In genomic region chr15:92906563-92907081, GRCh38 we compare ENCODE assay signal across 8 cellular contexts. TPM values are rescaled to one million over a fixed set of nuclear protein-coding genes. Genes with fewer than 3 reads are reported as not detected.
A peak's percentile ranks its signal among the peaks of the same experiment; 100 is the strongest.
DNase-seq lines count a peak whose midpoint lies in the region; ATAC-seq lines count a peak whose summit lies in the region.

No MANE protein-coding gene starts in this region.

- peaks cover 94% of the 10 kb centered on the region for H3K79me2 ChIP-seq in ACC112 (ENCODE audit: control insufficient read depth, insufficient read depth, low read length, unreplicated experiment)

- H3K27ac ChIP-seq in ACC112 (ENCODE audit: low read depth, low read length) (peak overlapping the region; percentile 98), right cardiac atrium (ENCODE audit: low read length) (peak overlapping the region; percentile 65)

- H3K4me1 Mint-ChIP-seq in activated T-cell treated with anti-CD3 and anti-CD28 coated beads, Interleukin-2, amount 50 U/mL, for 72 hours (ENCODE audit: low read depth) = peaks cover 77% of the 10 kb centered on the region

- H3K4me3 ChIP-seq in ACC112 (ENCODE audit: low read depth, low read length) (peak overlapping the region; percentile 78), right cardiac atrium (ENCODE audit: low read length) (no peak overlapping the region)

- H3K4me1 ChIP-seq in ACC112 (ENCODE audit: control insufficient read depth, insufficient read depth, low read length, unreplicated experiment) (peaks cover 54% of the 10 kb centered on the region), right cardiac atrium (ENCODE audit: control insufficient read depth, insufficient read depth, low read length) (peaks cover 14% of the 10 kb centered on the region)

- H3K36me3 Mint-ChIP-seq in activated T-cell treated with anti-CD3 and anti-CD28 coated beads, Interleukin-2, amount 50 U/mL, for 72 hours (ENCODE audit: insufficient read depth in 2 of 2) = peaks cover 21 to 48% of the 10 kb centered on the region in 2 donors

- H3K27me3 ChIP-seq in ACC112 (ENCODE audit: insufficient read depth, low read length) (no peaks in the 10 kb centered on the region), right cardiac atrium (ENCODE audit: control insufficient read depth, insufficient read depth) (no peaks in the 10 kb centered on the region)

- peak overlapping the region; percentile 92 to 99 for H3K4me3 Mint-ChIP-seq in activated T-cell treated with anti-CD3 and anti-CD28 coated beads, Interleukin-2, amount 50 U/mL, for 72 hours

- H2AFZ ChIP-seq in ACC112 (ENCODE audit: low read length, unreplicated experiment) = no peak overlapping the region

- peaks cover 8% of the 10 kb centered on the region for H3K36me3 ChIP-seq in ACC112 (ENCODE audit: insufficient read depth, low read length)

- in situ Hi-C loops in KBM-7 (cut with MboI; ENCODE audit: low pct_unique_long_range_greater_than_20kb, low sequenced_read_pairs) = no loop called here

- peak overlapping the region; percentile 97 for H3K27ac Mint-ChIP-seq in activated T-cell treated with anti-CD3 and anti-CD28 coated beads, Interleukin-2, amount 50 U/mL, for 72 hours

- no peaks in the 10 kb centered on the region for H3K9me3 ChIP-seq in right cardiac atrium (ENCODE audit: control insufficient read depth, low read length)

- peak; percentile 56 to 74 for DNase-seq in activated T-cell treated with anti-CD3 and anti-CD28 coated beads, Interleukin-2, amount 50 U/mL, for 72 hours
- DNase-seq in right cardiac atrium = no peak
- DNase-seq in stimulated activated naive CD8-positive, alpha-beta T cell treated with anti-CD3 and anti-CD28 coated beads, Interleukin-15, Interleukin-2, amounts not matched to agents 100 U/mL and 50 U/mL, for 24 hours = no peak
- DNase-seq in NCI-H1694 (lab: John Stamatoyannopoulos, UW) = no peak
- no peak for DNase-seq in KBM-7

- intact Hi-C loops in right cardiac atrium (cut with DNase I) = loop anchor here in 1 of 4 donors (5.0 kb wide), 1 partner anchor 94 kb away; no protein-coding TSS in a partner anchor

- ATAC-seq in GM18909 (IDR thresholded peaks at IDR 0.05; ENCODE audit: poor library complexity, unreplicated experiment) (peak; percentile 38), HG03521 (IDR thresholded peaks at IDR 0.05; ENCODE audit: unreplicated experiment) (peak; percentile 24), right cardiac atrium (no peak)
- ATAC-seq in activated T-cell treated with anti-CD3 and anti-CD28 coated beads, Interleukin-2, amount 50 U/mL, for 72 hours (replicated peaks in 1 of 2) = peak; percentile 68 to 72
- peak; percentile 65 for ATAC-seq in stimulated activated naive CD8-positive, alpha-beta T cell treated with anti-CD3 and anti-CD28 coated beads, Interleukin-15, Interleukin-2, amounts not matched to agents 100 U/mL and 50 U/mL, for 24 hours

- no peaks in the 10 kb centered on the region for H3K9me3 Mint-ChIP-seq in activated T-cell treated with anti-CD3 and anti-CD28 coated beads, Interleukin-2, amount 50 U/mL, for 72 hours

- 52% methylated on average over 1 of the region's 1 CpG for WGBS in right cardiac atrium

- H3K27me3 Mint-ChIP-seq in activated T-cell treated with anti-CD3 and anti-CD28 coated beads, Interleukin-2, amount 50 U/mL, for 72 hours (ENCODE audit: low read depth) = no peaks in the 10 kb centered on the region

RNA-seq across cellular contexts. Expression of gene CHD2, which starts 6.5 kb away (rescaled TPM):
- total RNA-seq in activated T-cell treated with anti-CD3 and anti-CD28 coated beads, Interleukin-2, amount 50 U/mL, for 72 hours = 100 to 1,000 TPM; 208 to 246 TPM
- 10 to 100 TPM; 62.7 to 83.6 (median 65.1) TPM for total RNA-seq in right cardiac atrium
- 28.4 TPM for polyA plus RNA-seq in right cardiac atrium

Comparison
In these comparisons a context has a peak if more than half of its experiments do, and no peak if none do; other contexts are left out.
1. ATAC-seq: peak in GM18909 (single experiment), HG03521 (single experiment), activated T-cell treated with anti-CD3 and anti-CD28 coated beads, Interleukin-2, amount 50 U/mL, for 72 hours (2 of 2) and stimulated activated naive CD8-positive, alpha-beta T cell treated with anti-CD3 and anti-CD28 coated beads, Interleukin-15, Interleukin-2, amounts not matched to agents 100 U/mL and 50 U/mL, for 24 hours (single experiment); none in right cardiac atrium (0 of 2).
2. DNase-seq: peak in activated T-cell treated with anti-CD3 and anti-CD28 coated beads, Interleukin-2, amount 50 U/mL, for 72 hours (2 of 2); none in right cardiac atrium (0 of 3), stimulated activated naive CD8-positive, alpha-beta T cell treated with anti-CD3 and anti-CD28 coated beads, Interleukin-15, Interleukin-2, amounts not matched to agents 100 U/mL and 50 U/mL, for 24 hours (single experiment), NCI-H1694 (single experiment) and KBM-7 (single experiment).